9 cellular contexts compared by ENCODE assay signal in the genomic region with DNA sequence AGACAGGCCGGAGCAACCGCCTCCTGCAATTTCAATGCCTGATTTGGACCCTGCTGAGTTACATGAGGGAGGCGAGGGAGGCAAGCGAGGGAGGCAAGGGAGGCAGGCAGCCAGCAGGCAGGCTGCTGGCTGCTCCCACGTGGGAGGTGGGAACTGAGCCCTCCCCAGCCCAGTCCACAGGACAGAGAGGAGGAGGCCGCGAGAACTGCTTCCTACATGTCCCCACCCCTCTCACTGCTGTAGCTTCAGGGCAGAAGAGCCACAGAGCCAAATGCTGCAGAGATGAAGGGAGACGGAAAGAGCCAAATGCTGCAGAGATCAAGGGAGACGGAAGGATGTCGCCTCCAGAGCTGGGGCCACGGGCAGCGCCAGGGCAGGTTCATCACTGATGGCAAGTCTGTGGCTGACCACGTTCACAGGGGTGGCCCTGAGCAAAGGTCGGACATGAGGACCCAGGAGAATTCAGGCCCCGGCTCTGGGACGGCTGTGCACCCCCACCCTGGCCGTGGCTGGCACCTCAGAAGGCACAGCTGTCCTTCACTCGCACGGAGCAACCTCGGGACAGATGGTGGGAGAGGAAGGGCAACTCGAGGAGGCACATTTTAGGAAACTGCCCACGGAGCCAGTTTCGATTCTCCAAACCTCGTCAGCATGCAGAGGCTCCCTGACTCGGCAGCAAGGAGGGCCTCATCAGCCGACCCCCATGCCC. TPM values are rescaled to one million over a fixed set of nuclear protein-coding genes. Genes with fewer than 3 reads are reported as not detected.
DNase-seq lines count a peak whose midpoint lies in the region; TF ChIP-seq lines count a peak whose summit lies in the region.
"Had no signal": no experiment of that assay in that cellular context is flagged by ENCODE, and none has a peak within 500 bp of the region (broad histone marks: within the 10 kb centered on the region; RNA-seq: fewer than 3 reads in every experiment).

No MANE protein-coding gene starts in this region.

- H3K27ac ChIP-seq in breast epithelium (peak overlapping the region; percentile 80 to 83), cingulate gyrus (ENCODE audit: low read depth, low read length) (peak overlapping the region; percentile 58), tibial nerve (peak overlapping the region in 3 of 4 donors; percentile 26 to 82 (median 78))

- H3K36me3 Mint-ChIP-seq in MCF 10A (ENCODE audit: insufficient read depth, unreplicated experiment): no peaks in the 10 kb centered on the region

- H3K4me1 Mint-ChIP-seq in MCF 10A (ENCODE audit: insufficient read depth, unreplicated experiment): no peaks in the 10 kb centered on the region
- H3K4me1 Mint-ChIP-seq: B cell had no signal

- 56 to 58% methylated on average over 20 to 26 of the region's 26 CpGs for WGBS in tibial nerve, 2 donors

- H3K4me1 ChIP-seq in breast epithelium: no peaks in the 10 kb centered on the region
- peaks cover 0 to 17% (median 0%) of the 10 kb centered on the region in 4 donors for H3K4me1 ChIP-seq in tibial nerve

- CTCF ChIA-PET in MCF 10A (lab: Yijun Ruan, JAX): interaction anchor here (0.6 kb wide), 1 partner anchor 19 kb away, joined by 4 read pairs; no protein-coding TSS in a partner anchor

- no peaks in the 10 kb centered on the region for H3K9me3 Mint-ChIP-seq in MCF 10A (ENCODE audit: unreplicated experiment)

- H3K4me3 Mint-ChIP-seq in MCF 10A (ENCODE audit: unreplicated experiment): no peak overlapping the region
- H3K4me3 Mint-ChIP-seq: B cell had no signal

- TF ChIP-seq POLR2A in breast epithelium (IDR thresholded peaks at IDR 0.05): no peak
- no peak for TF ChIP-seq POLR2A in tibial nerve (IDR thresholded peaks at IDR 0.05)

- no peaks in the 10 kb centered on the region for H3K9me3 ChIP-seq in breast epithelium
- no peaks in the 10 kb centered on the region for H3K9me3 ChIP-seq in tibial nerve

- no TSS peak for BruUV-seq in MCF 10A (replicated peaks; lab: Mats Ljungman, UMichigan)

- DNase-seq in breast epithelium (ENCODE audit: low spot score in 2 of 2): no peak
- DNase-seq in MCF 10A (ENCODE audit: unreplicated experiment): no peak
- peak; percentile 34 for DNase-seq in midbrain (lab: John Stamatoyannopoulos, UW)
- DNase-seq in tibial nerve (ENCODE audit: low spot score in 2 of 2): peak in 1 of 2 donors; percentile 36
- no peak for DNase-seq in SIG-M5 treated with dmso at 0.1 percent for 504 hours (lab: John Stamatoyannopoulos, UW; ENCODE audit: unreplicated experiment)
- DNase-seq in RKO (ENCODE audit: low spot score): no peak
- DNase-seq in SHP77 treated with DMSO at 0.1 percent for 48 hours (lab: John Stamatoyannopoulos, UW): no peak

- H3K27me3 Mint-ChIP-seq in MCF 10A (ENCODE audit: insufficient read depth, unreplicated experiment): peaks cover 21% of the 10 kb centered on the region

- no peak overlapping the region for H3K27ac Mint-ChIP-seq in MCF 10A (ENCODE audit: low read depth, unreplicated experiment)
- H3K27ac Mint-ChIP-seq: B cell had no signal

- no peaks in the 10 kb centered on the region for H3K36me3 ChIP-seq in breast epithelium
- no peaks in the 10 kb centered on the region for H3K36me3 ChIP-seq in tibial nerve

- TF ChIP-seq CTCF in breast epithelium (IDR thresholded peaks at IDR 0.05): no peak
- no peak for TF ChIP-seq CTCF in MCF 10A (IDR thresholded peaks at IDR 0.05; ENCODE audit: unreplicated experiment)
- TF ChIP-seq CTCF in tibial nerve (IDR thresholded peaks at IDR 0.05): no peak

- H3K4me3 ChIP-seq in breast epithelium (peak overlapping the region; percentile 28 to 52 (median 29)), tibial nerve (peak overlapping the region in 3 of 4 donors; percentile 3 to 42 (median 15))

- peak in 1 of 2 donors; percentile 15 for TF ChIP-seq EP300 in tibial nerve (IDR thresholded peaks at IDR 0.05)

- POLR2A ChIA-PET in MCF 10A (lab: Yijun Ruan, JAX): no interaction called here

- intact Hi-C loops in breast epithelium (cut with DNase I; ENCODE audit: low total_unique reads) (no loop called here), MCF 10A (cut with micrococcal nuclease) (no loop called here)

- H3K27me3 ChIP-seq in breast epithelium (no peaks in the 10 kb centered on the region), tibial nerve (peaks cover 0 to 5% of the 10 kb centered on the region in 2 donors)

RNA-seq across cellular contexts. Expression of a gene that starts 21.5 kb away (rescaled TPM):
- total RNA-seq in breast epithelium (10 to 100 TPM in 2 of 3 donors, 1 to 10 TPM in 1; 9.6 to 15.7 (median 15.4) TPM), MCF 10A (2022) (0.89 and 1.6 TPM in 2 replicates), tibial nerve (10 to 100 TPM in 3 of 4 donors, 1 to 10 TPM in 1; 9.6 to 62.4 (median 41.9) TPM)
